Comparison of ENCODE assay signal across 8 cellular contexts in the genomic region with DNA sequence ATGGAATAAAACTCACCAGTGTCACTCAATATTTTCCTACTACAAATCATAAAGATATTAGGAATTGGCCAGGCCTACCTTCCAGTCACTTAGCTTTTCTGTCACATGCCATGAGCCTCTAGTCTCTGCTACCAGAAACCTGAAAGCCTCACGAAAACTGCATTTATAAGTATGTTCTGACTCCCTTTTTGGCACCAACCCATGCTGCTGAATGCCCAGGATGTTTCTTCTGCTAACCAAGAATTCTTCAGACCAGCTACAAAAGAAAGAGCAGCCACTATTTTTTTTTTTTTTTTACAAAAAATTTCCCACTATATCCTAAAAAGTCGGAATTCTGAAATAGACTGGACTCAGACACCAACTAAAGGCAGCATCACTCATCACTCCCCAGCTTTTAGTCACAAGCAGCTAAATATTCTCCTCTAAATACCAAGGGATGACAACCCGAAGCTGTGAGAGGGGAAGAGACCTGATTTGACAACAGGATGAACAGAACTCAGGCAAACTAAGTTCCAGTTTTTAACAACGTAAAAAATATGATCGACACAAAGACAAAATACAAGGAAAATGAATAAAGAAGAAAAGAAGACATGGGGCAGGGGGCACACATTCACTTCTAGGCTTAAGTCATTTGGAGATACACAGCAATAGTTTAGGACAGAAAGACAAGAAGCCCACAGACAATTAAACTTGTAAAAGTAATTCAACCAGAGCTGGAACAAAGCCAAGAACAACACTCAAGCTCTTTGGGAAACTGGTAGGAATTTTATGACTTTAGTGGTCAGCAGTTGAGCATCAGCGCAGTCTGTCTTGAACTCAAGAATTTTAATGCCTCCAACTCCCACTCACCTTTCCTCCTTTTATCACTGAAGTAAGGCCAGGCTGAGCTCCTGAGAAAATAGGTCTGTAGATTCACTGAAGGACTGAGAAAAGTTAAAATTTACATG. TPM values are rescaled to one million over a fixed set of nuclear protein-coding genes. Genes with fewer than 3 reads are reported as not detected.
A peak's percentile ranks its signal among the peaks of the same experiment; 100 is the strongest.
DNase-seq lines count a peak whose midpoint lies in the region; ATAC-seq and TF ChIP-seq lines count a peak whose summit lies in the region.

No MANE protein-coding gene starts in this region.

- ATAC-seq in GM18907 (IDR thresholded peaks at IDR 0.05; ENCODE audit: unreplicated experiment) (no peak), GM21619 (IDR thresholded peaks at IDR 0.05; ENCODE audit: unreplicated experiment) (no peak)

- peak overlapping the region; percentile 99 for H3K27ac Mint-ChIP-seq in osteocyte (ENCODE audit: unreplicated experiment)

- peak overlapping the region; percentile 94 for H3K27ac ChIP-seq in ACC112 (ENCODE audit: low read depth, low read length)

- no peaks in the 10 kb centered on the region for H3K36me3 Mint-ChIP-seq in osteocyte (ENCODE audit: unreplicated experiment)

- no peaks in the 10 kb centered on the region for H3K36me3 ChIP-seq in ACC112 (ENCODE audit: insufficient read depth, low read length)

- no peaks in the 10 kb centered on the region for H3K27me3 ChIP-seq in ACC112 (ENCODE audit: insufficient read depth, low read length)

- H3K4me3 Mint-ChIP-seq in osteocyte (ENCODE audit: unreplicated experiment), result peak overlapping the region; percentile 97

- no peaks in the 10 kb centered on the region for H3K9me3 Mint-ChIP-seq in osteocyte (ENCODE audit: unreplicated experiment)

- H3K4me1 ChIP-seq in ACC112 (ENCODE audit: control insufficient read depth, insufficient read depth, low read length, unreplicated experiment), result peaks cover 43% of the 10 kb centered on the region

- peaks cover 51% of the 10 kb centered on the region for H3K79me2 ChIP-seq in ACC112 (ENCODE audit: control insufficient read depth, insufficient read depth, low read length, unreplicated experiment)

- peaks cover 14% of the 10 kb centered on the region for H3K27me3 Mint-ChIP-seq in osteocyte (ENCODE audit: unreplicated experiment)

- no peak overlapping the region for H2AFZ ChIP-seq in ACC112 (ENCODE audit: low read length, unreplicated experiment)

- DNase-seq in GM12865 (ENCODE audit: low read depth) (peak; percentile 3), RPMI7951 (ENCODE audit: low read depth) (peak; percentile 84), epithelial cell of esophagus (ENCODE audit: low read depth) (peak; percentile 45), osteocyte (ENCODE audit: extremely low spot score, unreplicated experiment) (no peak), SKM-1 treated with dmso at 0.1 percent for 144 hours (lab: John Stamatoyannopoulos, UW; ENCODE audit: unreplicated experiment) (no peak)

- H3K4me1 Mint-ChIP-seq in osteocyte (ENCODE audit: unreplicated experiment), result peaks cover 54% of the 10 kb centered on the region

- no peak for TF ChIP-seq CTCF in GM12865 (IDR thresholded peaks at IDR 0.05; ENCODE audit: insufficient read depth, low read depth, low read length, missing control alignments)
- TF ChIP-seq CTCF in epithelial cell of esophagus (IDR thresholded peaks at IDR 0.05; ENCODE audit: insufficient read depth, low read depth, low read length, missing control alignments), result no peak
- no peak for TF ChIP-seq CTCF in osteocyte (IDR thresholded peaks at IDR 0.05)

- peak overlapping the region; percentile 98 for H3K4me3 ChIP-seq in ACC112 (ENCODE audit: low read depth, low read length)
- H3K4me3 ChIP-seq in GM12865 (ENCODE audit: low read depth, low read length), result peak overlapping the region; percentile 86
- H3K4me3 ChIP-seq in epithelial cell of esophagus (ENCODE audit: low read length), result peak overlapping the region; percentile 93

RNA-seq across cellular contexts. Expression of gene DCAF8, which starts 1.6 kb away (rescaled TPM):
- 28.4 and 31.4 TPM in 2 replicates for total RNA-seq in RPMI7951 (2014; rRNA removed; shearing (Covaris generic))
- 152 and 163 TPM in 2 replicates for total RNA-seq in osteocyte

RNA-seq across cellular contexts. Expression of gene PEX19, which starts 24.2 kb away (rescaled TPM):
- 29.2 and 35.6 TPM in 2 replicates for total RNA-seq in RPMI7951 (2014; rRNA removed; shearing (Covaris generic))
- total RNA-seq in osteocyte, result 56.8 and 60.8 TPM in 2 replicates

RNA-seq across cellular contexts. Expression of gene PEA15, which starts 55.5 kb away (rescaled TPM):
- total RNA-seq in RPMI7951 (2014; rRNA removed; shearing (Covaris generic)), result 107 and 111 TPM in 2 replicates
- 195 and 197 TPM in 2 replicates for total RNA-seq in osteocyte

Comparison
In these comparisons a context has a peak if more than half of its experiments do, and no peak if none do; other contexts are left out.
1. DNase-seq: peak in GM12865 (single experiment), RPMI7951 (single experiment) and epithelial cell of esophagus (single experiment); none in osteocyte (single experiment) and SKM-1 treated with dmso at 0.1 percent for 144 hours (single experiment).
2. Peak in every context shown above with its lines, with median percentiles within 50 percentile points of each other: H3K4me3 ChIP-seq.